In genomic region chr20:19750907-19751636, GRCh38 we compare ENCODE assay signal across 15 cellular contexts. TPM values are rescaled to one million over a fixed set of nuclear protein-coding genes. Genes with fewer than 3 reads are reported as not detected.
DNase-seq lines count a peak whose midpoint lies in the region; ATAC-seq, FAIRE-seq and TF ChIP-seq lines count a peak whose summit lies in the region.
"Had no signal": no experiment of that assay in that cellular context is flagged by ENCODE, and none has a peak within 500 bp of the region (broad histone marks: within the 10 kb centered on the region; RNA-seq: fewer than 3 reads in every experiment).

No MANE protein-coding gene starts in this region.

- H3K4me1 ChIP-seq in right cardiac atrium (ENCODE audit: control insufficient read depth, insufficient read depth, low read length) (no peaks in the 10 kb centered on the region), Peyer's patch (peaks cover 0 to 18% (median 0%) of the 10 kb centered on the region in 4 donors), vagina (peaks cover 18% of the 10 kb centered on the region)

- peaks cover 4 to 43% (median 13%) of the 10 kb centered on the region in 5 donors for H3K27me3 Mint-ChIP-seq in naive thymus-derived CD8-positive, alpha-beta T cell

- intact Hi-C loops in right cardiac atrium (cut with DNase I) (no loop called here), Right ventricle myocardium inferior (cut with DNase I) (no loop called here), vagina (cut with DNase I) (no loop called here)

- FAIRE-seq in D721Med (lab: Jason Lieb, UNC), result no peak

- DNase-seq in right cardiac atrium, result peak in 1 of 3 donors; percentile 42
- DNase-seq in Right ventricle myocardium inferior (ENCODE audit: missing footprints), result no peak
- DNase-seq in Peyer's patch, result no peak
- peak; percentile 38 for DNase-seq in germinal center (ENCODE audit: low spot score)
- peak; percentile 22 to 34 for DNase-seq in vagina (ENCODE audit: extremely low spot score in 2 of 2)
- DNase-seq in naive thymus-derived CD8-positive, alpha-beta T cell, result no peak
- no peak for DNase-seq in D721Med (ENCODE audit: insufficient read length, low spot score)
- DNase-seq in GOT3 (lab: John Stamatoyannopoulos, UW), result no peak
- DNase-seq: HFFc6, mesendoderm, NCI-H1417 treated with DMSO at 0.1 percent for 48 hours, posterior cingulate gyrus had no signal

- H3K36me3 ChIP-seq in Peyer's patch (no peaks in the 10 kb centered on the region), vagina (no peaks in the 10 kb centered on the region)

- no peak overlapping the region for H3K4me3 ChIP-seq in right cardiac atrium (ENCODE audit: low read length)
- H3K4me3 ChIP-seq in Peyer's patch, result peak overlapping the region in 1 of 4 donors; percentile 20
- H3K4me3 ChIP-seq in vagina, result no peak overlapping the region

- ATAC-seq in right cardiac atrium (peak; percentile 13 to 47), Right ventricle myocardium inferior (no peak)
- no peak for ATAC-seq in naive thymus-derived CD8-positive, alpha-beta T cell
- ATAC-seq: activated T-helper 17 cell treated with anti-CD3 and anti-CD28 coated beads, Interleukin-2, amount 50 U/mL, for 72 hours; Panc1 had no signal

- peaks cover 0 to 5% (median 0%) of the 10 kb centered on the region in 4 donors for H3K4me1 Mint-ChIP-seq in naive thymus-derived CD8-positive, alpha-beta T cell
- H3K4me1 Mint-ChIP-seq: activated T-helper 17 cell treated with anti-CD3 and anti-CD28 coated beads, Interleukin-2, amount 50 U/mL, for 72 hours had no signal

- H3K4me3 Mint-ChIP-seq in naive thymus-derived CD8-positive, alpha-beta T cell, result no peak overlapping the region
- H3K4me3 Mint-ChIP-seq: activated T-helper 17 cell treated with anti-CD3 and anti-CD28 coated beads, Interleukin-2, amount 50 U/mL, for 72 hours; HFFc6 had no signal

- no peaks in the 10 kb centered on the region for H3K27me3 ChIP-seq in right cardiac atrium (ENCODE audit: control insufficient read depth, insufficient read depth)
- H3K27me3 ChIP-seq in Peyer's patch, result no peaks in the 10 kb centered on the region
- no peaks in the 10 kb centered on the region for H3K27me3 ChIP-seq in vagina

- H3K36me3 Mint-ChIP-seq in naive thymus-derived CD8-positive, alpha-beta T cell, result no peaks in the 10 kb centered on the region

- peaks cover 0 to 3% (median 0%) of the 10 kb centered on the region in 9 donors for H3K9me3 Mint-ChIP-seq in naive thymus-derived CD8-positive, alpha-beta T cell
- H3K9me3 Mint-ChIP-seq: activated T-helper 17 cell treated with anti-CD3 and anti-CD28 coated beads, Interleukin-2, amount 50 U/mL, for 72 hours had no signal

- TF ChIP-seq POLR2A in Peyer's patch (IDR thresholded peaks at IDR 0.05) (peak in 1 of 2 donors; percentile 14), vagina (IDR thresholded peaks at IDR 0.05) (no peak)

- H3K27ac ChIP-seq in right cardiac atrium (ENCODE audit: low read length) (no peak overlapping the region), Peyer's patch (peak overlapping the region in 3 of 4 donors; percentile 58 to 87 (median 74)), vagina (no peak overlapping the region)

- H3K27ac Mint-ChIP-seq in naive thymus-derived CD8-positive, alpha-beta T cell, result no peak overlapping the region
- H3K27ac Mint-ChIP-seq: activated T-helper 17 cell treated with anti-CD3 and anti-CD28 coated beads, Interleukin-2, amount 50 U/mL, for 72 hours; HFFc6 had no signal

- POLR2A ChIA-PET in naive thymus-derived CD8-positive, alpha-beta T cell (lab: Charles Lee), result no interaction called here

- WGBS in right cardiac atrium, result 52% methylated on average over 5 of the region's 5 CpGs

- no peaks in the 10 kb centered on the region for H3K9me3 ChIP-seq in right cardiac atrium (ENCODE audit: control insufficient read depth, low read length)
- no peaks in the 10 kb centered on the region for H3K9me3 ChIP-seq in Peyer's patch
- no peaks in the 10 kb centered on the region for H3K9me3 ChIP-seq in vagina

- TF ChIP-seq CTCF in Peyer's patch (IDR thresholded peaks at IDR 0.05) (no peak), vagina (IDR thresholded peaks at IDR 0.05) (no peak), D721Med (IDR thresholded peaks at IDR 0.05; ENCODE audit: insufficient read depth, missing control alignments) (no peak)

RNA-seq across cellular contexts. Expression of gene RIN2, which starts 7.0 kb away (rescaled TPM):
- 10 to 100 TPM; 47.8 to 70.9 (median 60.3) TPM for total RNA-seq in right cardiac atrium
- polyA plus RNA-seq in right cardiac atrium, result 16.8 TPM
- 54.5 TPM for total RNA-seq in Right ventricle myocardium inferior
- total RNA-seq in Peyer's patch, result 100 to 1,000 TPM in 3 of 4 donors, 10 to 100 TPM in 1; 65.2 to 181 (median 149) TPM
- 86.9 TPM for total RNA-seq in vagina
- total RNA-seq in naive thymus-derived CD8-positive, alpha-beta T cell, result under 1 TPM; 0.27 to 0.29 TPM
- polyA plus RNA-seq in naive thymus-derived CD8-positive, alpha-beta T cell, result not detected
- total RNA-seq: activated T-helper 17 cell treated with anti-CD3 and anti-CD28 coated beads, Interleukin-2, amount 50 U/mL, for 72 hours; T-helper 2 cell treated with Interferon-gamma antibody and Interleukin-4, amounts not matched to agents 100 ng/mL and 5 ng/mL, for 36 hours had no signal

Comparison
In these comparisons a context has a peak if more than half of its experiments do, and no peak if none do; other contexts are left out.
1. ATAC-seq: peak in right cardiac atrium (2 of 2); none in Right ventricle myocardium inferior (single experiment) and naive thymus-derived CD8-positive, alpha-beta T cell (0 of 2).
2. DNase-seq: peak in germinal center (single experiment) and vagina (2 of 2); none in Right ventricle myocardium inferior (single experiment), Peyer's patch (0 of 3), naive thymus-derived CD8-positive, alpha-beta T cell (0 of 10), D721Med (single experiment) and GOT3 (single experiment).
3. H3K27ac ChIP-seq: peak in Peyer's patch (3 of 4); none in right cardiac atrium (single experiment) and vagina (single experiment).
4. RNA of gene RIN2, which starts 7.0 kb away (total RNA-seq): 65.2 to 181 TPM in Peyer's patch, 86.9 TPM in vagina (single experiment), 47.8 to 70.9 TPM in right cardiac atrium and 54.5 TPM in Right ventricle myocardium inferior (single experiment); 0.27 to 0.29 TPM in naive thymus-derived CD8-positive, alpha-beta T cell; every median in the first group is over 10 times any median in the second.